In the genomic region with DNA sequence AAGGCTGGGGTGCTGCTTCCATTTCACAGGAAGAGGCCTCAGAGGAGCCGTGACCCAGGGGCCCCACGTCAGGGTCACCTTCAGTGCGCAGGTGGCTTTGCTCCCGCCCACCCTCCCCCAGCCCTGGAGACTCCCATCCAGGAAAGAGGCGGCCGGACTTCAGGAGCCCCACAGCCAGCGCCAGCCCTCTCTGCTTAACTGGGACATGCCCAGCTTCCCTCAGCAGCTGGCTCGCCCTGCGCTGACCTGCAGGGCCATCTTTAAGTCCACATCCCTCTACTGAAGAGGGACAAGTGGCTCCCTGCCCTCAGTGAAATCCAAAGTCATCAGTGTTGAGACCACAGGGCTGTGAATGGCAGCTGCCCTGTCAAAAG, we compare ENCODE assay signal across 21 cellular contexts.
"Had no signal": no experiment of that assay in that cellular context is flagged by ENCODE, and none has a peak within 500 bp of the region (broad histone marks: within the 10 kb centered on the region; RNA-seq: fewer than 3 reads in every experiment).

No MANE protein-coding gene starts in this region.

- H3K4me3 Mint-ChIP-seq: stimulated activated naive B cell treated with anti-CD40 and anti-IgM and Interleukin-4, amounts not matched to agents 10 μg/mL and 1 μg/mL and 100 μg/mL, for 72 hours; stimulated activated naive CD8-positive, alpha-beta T cell treated with anti-CD3 and anti-CD28 coated beads, Interleukin-15, amount 100 ng/mL, for 72 hours had no signal

- H3K36me3 ChIP-seq: tibial nerve, upper lobe of right lung, vagina had no signal

- H3K4me1 ChIP-seq: foreskin keratinocyte, parathyroid adenoma, psoas muscle, testis, tibial nerve, upper lobe of right lung, vagina had no signal

- H3K9me3 ChIP-seq: psoas muscle, testis, tibial nerve, upper lobe of right lung, vagina had no signal

- H3K4me3 ChIP-seq: hepatocyte, lung, psoas muscle, skin epidermis, testis, tibial nerve, upper lobe of right lung, vagina had no signal

- H3K9me3 Mint-ChIP-seq: neural crest cell; stimulated activated naive CD8-positive, alpha-beta T cell treated with anti-CD3 and anti-CD28 coated beads, Interleukin-15, amount 100 ng/mL, for 72 hours had no signal

- DNase-seq: effector memory CD4-positive, alpha-beta T cell; foreskin keratinocyte; left colon; left ventricle myocardium superior; mesenchymal stem cell; midbrain; occipital lobe; stimulated activated CD4-positive, alpha-beta T cell treated with anti-CD3 and anti-CD28 coated beads, Interleukin-2, amount 100 ng/mL, for 24 hours; stimulated activated CD4-positive, alpha-beta T cell treated with anti-CD3 and anti-CD28 coated beads, Interleukin-4, amount 100 ng/mL, for 4 hours; stimulated activated naive B cell treated with anti-CD40 and anti-IgM and Interleukin-4, amounts not matched to agents 10 μg/mL and 1 μg/mL and 100 μg/mL, for 72 hours; stimulated activated naive CD8-positive, alpha-beta T cell treated with anti-CD3 and anti-CD28 coated beads, Interleukin-15, amount 100 ng/mL, for 72 hours; testis; upper lobe of right lung had no signal

- H3K27ac ChIP-seq: foreskin keratinocyte, hepatocyte, parathyroid adenoma, psoas muscle, skin epidermis, testis, tibial nerve, upper lobe of right lung, vagina had no signal

- H3K27ac Mint-ChIP-seq: stimulated activated naive B cell treated with anti-CD40 and anti-IgM and Interleukin-4, amounts not matched to agents 10 μg/mL and 1 μg/mL and 100 μg/mL, for 72 hours had no signal

- H3K27me3 ChIP-seq: foreskin keratinocyte, hepatocyte, testis, tibial nerve, upper lobe of right lung, vagina had no signal

- H3K4me1 Mint-ChIP-seq: stimulated activated naive CD8-positive, alpha-beta T cell treated with anti-CD3 and anti-CD28 coated beads, Interleukin-15, amount 100 ng/mL, for 72 hours had no signal
